Comparison of ENCODE assay signal across 12 cellular contexts in the genomic region with DNA sequence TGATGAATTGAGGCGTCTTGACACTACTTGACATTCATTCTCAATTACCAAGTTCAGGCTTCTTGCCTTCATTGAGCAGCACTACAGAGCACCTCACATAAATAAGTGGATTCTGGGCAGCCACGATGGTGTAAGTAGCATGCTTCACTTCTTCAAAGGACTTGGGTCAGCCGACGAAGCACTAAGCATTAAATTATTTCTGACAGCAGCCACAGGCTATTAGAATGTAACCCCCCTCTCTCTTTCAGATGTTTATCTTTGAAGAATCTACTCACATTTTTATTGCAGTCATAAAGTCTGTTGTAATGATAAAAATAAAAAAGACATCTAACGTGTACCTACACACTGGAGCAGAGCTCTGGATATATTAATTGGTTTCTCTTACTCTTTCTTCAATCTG.
A peak's percentile ranks its signal among the peaks of the same experiment; 100 is the strongest.
DNase-seq lines count a peak whose midpoint lies in the region; ATAC-seq and TF ChIP-seq lines count a peak whose summit lies in the region.
"Had no signal": no experiment of that assay in that cellular context is flagged by ENCODE, and none has a peak within 500 bp of the region (broad histone marks: within the 10 kb centered on the region; RNA-seq: fewer than 3 reads in every experiment).

No MANE protein-coding gene starts in this region.

- DNase-seq in EL: peak; percentile 23
- DNase-seq in LoVo (ENCODE audit: low spot score): peak; percentile 4
- DNase-seq in retina: peak; percentile 14
- DNase-seq: CD8-positive, alpha-beta T cell; DMS53; HCEC 1CT had no signal

- TF ChIP-seq CTCF in VCaP (conservative IDR thresholded peaks at IDR 0.05): no peak

- peak overlapping the region; percentile 10; the same call in 1 of the 2 replicates for H3K27ac ChIP-seq in VCaP
- H3K27ac ChIP-seq: KMS-11 had no signal

- no peak for TF ChIP-seq POLR2A in GM18505 (IDR thresholded peaks at IDR 0.05; ENCODE audit: borderline replicate concordance, extremely low read depth, insufficient read depth, insufficient read length)

- no peak for ATAC-seq in HG03196 (IDR thresholded peaks at IDR 0.05; ENCODE audit: unreplicated experiment)
- no peak for ATAC-seq in GM18505 (IDR thresholded peaks at IDR 0.05; ENCODE audit: unreplicated experiment)
- ATAC-seq in GM19452 (IDR thresholded peaks at IDR 0.05; ENCODE audit: unreplicated experiment): no peak
- ATAC-seq: CD8-positive, alpha-beta T cell; HepG2 had no signal
